ENCODE assay signal across 12 cellular contexts in genomic region chr3:52210550-52211046, GRCh38. TPM values are rescaled to one million over a fixed set of nuclear protein-coding genes. Genes with fewer than 3 reads are reported as not detected.
DNase-seq lines count a peak whose midpoint lies in the region; ATAC-seq and TF ChIP-seq lines count a peak whose summit lies in the region.
"Had no signal": no experiment of that assay in that cellular context is flagged by ENCODE, and none has a peak within 500 bp of the region (broad histone marks: within the 10 kb centered on the region; RNA-seq: fewer than 3 reads in every experiment).

No MANE protein-coding gene starts in this region.

- H3K27me3 ChIP-seq in brain microvascular endothelial cell (replicated peaks), result no peaks in the 10 kb centered on the region

- ATAC-seq in HG02852 (IDR thresholded peaks at IDR 0.05; ENCODE audit: unreplicated experiment) (no peak), omental fat pad (ENCODE audit: low FRiP score) (no peak)
- ATAC-seq: activated CD8-positive, alpha-beta memory T cell treated with anti-CD3 and anti-CD28 coated beads, Interleukin-2, amount 10 ng/mL, durations not matched to agents 7 days and 5 days had no signal

- H3K36me3 ChIP-seq in brain microvascular endothelial cell (replicated peaks), result peaks cover 85% of the 10 kb centered on the region

- TF ChIP-seq CTCF in fibroblast of mammary gland (conservative IDR thresholded peaks at IDR 0.05; ENCODE audit: control insufficient read depth, insufficient read depth, low read depth, low read length), result no peak
- no peak for TF ChIP-seq CTCF in omental fat pad (IDR thresholded peaks at IDR 0.05)
- no peak for TF ChIP-seq CTCF in brain microvascular endothelial cell (IDR thresholded peaks at IDR 0.05; ENCODE audit: low read depth, low read length, missing control alignments)

- no peak overlapping the region for H3K4me3 ChIP-seq in fibroblast of mammary gland (ENCODE audit: control insufficient read depth, low read depth, low read length)
- no peak overlapping the region for H3K4me3 ChIP-seq in skeletal muscle cell (ENCODE audit: low read depth, low read length)
- H3K4me3 ChIP-seq in brain microvascular endothelial cell (ENCODE audit: low read depth, low read length), result no peak overlapping the region

- DNase-seq in HCEC 1CT (peak; percentile 20), NOMO-1 treated with DMSO at 0.1 percent for 48 hours (lab: John Stamatoyannopoulos, UW; ENCODE audit: unreplicated experiment) (peak; percentile 93), fibroblast of mammary gland (ENCODE audit: low read depth) (peak; percentile 50), skeletal muscle cell (ENCODE audit: low read depth) (peak; percentile 33), omental fat pad (ENCODE audit: low spot score) (no peak), brain microvascular endothelial cell (no peak)
- DNase-seq in activated CD4-positive, alpha-beta T cell treated with anti-CD3 and anti-CD28 coated beads for 1 hour, result no peak
- DNase-seq: activated CD8-positive, alpha-beta memory T cell treated with anti-CD3 and anti-CD28 coated beads, Interleukin-2, amount 10 ng/mL, durations not matched to agents 7 days and 5 days; head of caudate nucleus; NCI-H1436 treated with DMSO at 0.1 percent for 48 hours had no signal

- no peak overlapping the region for H3K27ac ChIP-seq in brain microvascular endothelial cell

- in situ Hi-C loops in brain microvascular endothelial cell (cut with HindIII; ENCODE audit: low pct_ligation_motif_present, low sequenced_read_pairs), result no loop called here

RNA-seq across cellular contexts. Expression of gene ALAS1, which starts 12.6 kb away (rescaled TPM):
- total RNA-seq in omental fat pad, result 10 to 100 TPM; 29.3 to 79.7 (median 31.0) TPM

RNA-seq across cellular contexts. Expression of gene TLR9, which starts 14.8 kb away (rescaled TPM):
- total RNA-seq in omental fat pad, result under 1 TPM in 1 of 4 donors, not detected in 3; 0.19 TPM
- total RNA-seq: pulmonary artery endothelial cell had no signal

RNA-seq across cellular contexts. Expression of gene TWF2, which starts 28.4 kb away (rescaled TPM):
- 100 to 1,000 TPM in 1 of 4 donors, 10 to 100 TPM in 3; 50.1 to 116 (median 78.3) TPM for total RNA-seq in omental fat pad

RNA-seq across cellular contexts. Expression of gene PPM1M, which starts 35.0 kb away (rescaled TPM):
- 10 to 100 TPM; 17.0 to 32.2 (median 23.9) TPM for total RNA-seq in omental fat pad

RNA-seq across cellular contexts. Expression of gene POC1A, which starts 56.4 kb away (rescaled TPM):
- 1 to 10 TPM in 3 of 4 donors, under 1 TPM in 1; 0.65 to 2.0 (median 1.2) TPM for total RNA-seq in omental fat pad

Comparison
In these comparisons a context has a peak if more than half of its experiments do, and no peak if none do; other contexts are left out.
1. DNase-seq: peak in HCEC 1CT (single experiment), NOMO-1 treated with DMSO at 0.1 percent for 48 hours (single experiment), fibroblast of mammary gland (single experiment) and skeletal muscle cell (single experiment); none in omental fat pad (single experiment), brain microvascular endothelial cell (single experiment) and activated CD4-positive, alpha-beta T cell treated with anti-CD3 and anti-CD28 coated beads for 1 hour (single experiment).